18 cellular contexts compared by ENCODE assay signal in the genomic region with DNA sequence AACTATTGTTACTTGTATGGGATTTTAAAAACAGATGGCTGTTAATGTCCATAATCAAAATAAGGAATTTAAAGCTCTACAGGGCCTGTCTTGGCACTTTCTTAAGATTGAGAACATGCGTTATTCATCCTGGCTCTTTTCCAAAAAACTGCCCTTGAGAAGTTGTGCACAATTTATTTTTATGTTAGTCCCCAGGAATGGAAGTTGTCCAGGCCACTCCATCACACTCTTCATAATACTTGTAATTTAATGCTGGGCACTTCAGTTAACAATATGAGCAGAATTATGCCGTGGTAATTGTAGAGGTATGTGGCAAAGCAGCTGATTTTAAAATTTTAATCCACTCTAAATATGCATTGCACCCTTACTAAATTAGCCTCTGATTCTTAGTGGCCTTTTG.
DNase-seq lines count a peak whose midpoint lies in the region; ATAC-seq and TF ChIP-seq lines count a peak whose summit lies in the region.
"Had no signal": no experiment of that assay in that cellular context is flagged by ENCODE, and none has a peak within 500 bp of the region (broad histone marks: within the 10 kb centered on the region; RNA-seq: fewer than 3 reads in every experiment).

No MANE protein-coding gene starts in this region.

- TF ChIP-seq CTCF in epithelial cell of esophagus (IDR thresholded peaks at IDR 0.05; ENCODE audit: insufficient read depth, low read depth, low read length, missing control alignments), result no peak

- DNase-seq in DMS 273 (lab: John Stamatoyannopoulos, UW; ENCODE audit: unreplicated experiment) (peak; percentile 5), DMS 273 treated with DMSO at 0.1 percent for 48 hours (lab: John Stamatoyannopoulos, UW) (no peak), NCI-H524 (lab: John Stamatoyannopoulos, UW) (peak; percentile 5 to 62), epithelial cell of esophagus (ENCODE audit: low read depth) (peak; percentile 47), skeletal muscle cell (ENCODE audit: low read depth) (peak; percentile 63), glomerular visceral epithelial cell (ENCODE audit: extremely low spot score) (no peak)
- DNase-seq in activated CD4-positive, alpha-beta T cell treated with anti-CD3 and anti-CD28 coated beads for 1 hour, result no peak
- DNase-seq: caudate nucleus; GF-D8; hypothalamus; naive thymus-derived CD4-positive, alpha-beta T cell; NCI-H1436 treated with DMSO at 0.1 percent for 48 hours; NCI-H748 treated with DMSO at 0.1 percent for 48 hours; T-cell; thyroid gland had no signal

- ATAC-seq in HG02588 (IDR thresholded peaks at IDR 0.05; ENCODE audit: unreplicated experiment), result no peak
- ATAC-seq: naive thymus-derived CD4-positive, alpha-beta T cell; T-cell; WTC11 had no signal

- H3K4me3 ChIP-seq in epithelial cell of esophagus (ENCODE audit: low read length) (no peak overlapping the region), skeletal muscle cell (ENCODE audit: low read depth, low read length) (no peak overlapping the region)
- H3K4me3 ChIP-seq: right atrium auricular region, thyroid gland had no signal

Comparison
In these comparisons a context has a peak if more than half of its experiments do, and no peak if none do; other contexts are left out.
1. DNase-seq: peak in DMS 273 (single experiment), NCI-H524 (2 of 2), epithelial cell of esophagus (single experiment) and skeletal muscle cell (single experiment); none in DMS 273 treated with DMSO at 0.1 percent for 48 hours (single experiment), activated CD4-positive, alpha-beta T cell treated with anti-CD3 and anti-CD28 coated beads for 1 hour (single experiment) and glomerular visceral epithelial cell (single experiment).